Comparison of ENCODE assay signal across 8 cellular contexts in genomic region chr18:26091047-26091630, GRCh38. TPM values are rescaled to one million over a fixed set of nuclear protein-coding genes. Genes with fewer than 3 reads are reported as not detected.
DNase-seq lines count a peak whose midpoint lies in the region; ATAC-seq and TF ChIP-seq lines count a peak whose summit lies in the region.

No MANE protein-coding gene starts in this region.

- H3K4me1 Mint-ChIP-seq in activated CD4-positive, alpha-beta memory T cell treated with anti-CD3 and anti-CD28 coated beads, Interleukin-2, amount 10 ng/mL, durations not matched to agents 7 days and 5 days, result peaks cover 33% of the 10 kb centered on the region

- no peaks in the 10 kb centered on the region for H3K27me3 Mint-ChIP-seq in activated CD4-positive, alpha-beta memory T cell treated with anti-CD3 and anti-CD28 coated beads, Interleukin-2, amount 10 ng/mL, durations not matched to agents 7 days and 5 days

- peaks cover 0 to 39% (median 3%) of the 10 kb centered on the region in 3 donors for H3K4me1 ChIP-seq in gastroesophageal sphincter
- H3K4me1 ChIP-seq in prostate gland (replicated peaks), result no peaks in the 10 kb centered on the region

- intact Hi-C loops in prostate gland (cut with DNase I), result loop anchor here (2.0 kb wide), 1 partner anchor 136 kb away; the partner anchor contains the start of gene TAF4B

- no peak for TF ChIP-seq EP300 in gastroesophageal sphincter (IDR thresholded peaks at IDR 0.05)

- POLR2A ChIA-PET in activated CD4-positive, alpha-beta memory T cell treated with anti-CD3 and anti-CD28 coated beads, Interleukin-2, amount 10 ng/mL, durations not matched to agents 7 days and 5 days (lab: Charles Lee), result interaction anchor here (1.2 to 2.9 kb wide), 3 partner anchors 10 to 135 kb away, joined by 4 to 26 read pairs (median 5); partner anchors contain the start of gene TAF4B

- H3K27ac ChIP-seq in KOPT-K1 (ENCODE audit: low read depth, low read length, poor library complexity, severe bottlenecking), result peak overlapping the region; percentile 90
- H3K27ac ChIP-seq in gastroesophageal sphincter, result peak overlapping the region; percentile 85 to 99 (median 95)
- peak overlapping the region; percentile 92 to 94 for H3K27ac ChIP-seq in prostate gland

- ATAC-seq in gastroesophageal sphincter, result peak; percentile 39

- TF ChIP-seq POLR2A in gastroesophageal sphincter (IDR thresholded peaks at IDR 0.05) (no peak), prostate gland (IDR thresholded peaks at IDR 0.05) (no peak)

- H3K9me3 ChIP-seq in KOPT-K1 (ENCODE audit: insufficient read depth, low read length, poor library complexity, severe bottlenecking) (no peaks in the 10 kb centered on the region), gastroesophageal sphincter (no peaks in the 10 kb centered on the region), prostate gland (no peaks in the 10 kb centered on the region)

- peak overlapping the region; percentile 87 to 96 for H3K4me3 ChIP-seq in gastroesophageal sphincter
- H3K4me3 ChIP-seq in prostate gland, result peak overlapping the region; percentile 73 to 78

- H3K36me3 ChIP-seq in KOPT-K1 (ENCODE audit: insufficient read depth, low read length), result peaks cover 14% of the 10 kb centered on the region
- peaks cover 0 to 10% of the 10 kb centered on the region in 2 donors for H3K36me3 ChIP-seq in gastroesophageal sphincter
- no peaks in the 10 kb centered on the region for H3K36me3 ChIP-seq in prostate gland

- WGBS in gastroesophageal sphincter (ENCODE audit: low coverage in 1 of 2), 2 donors, result 0 to 5% methylated on average over 3 to 8 of the region's 29 CpGs
- 3% methylated on average over 29 of the region's 29 CpGs for WGBS in prostate gland

- H3K36me3 Mint-ChIP-seq in activated CD4-positive, alpha-beta memory T cell treated with anti-CD3 and anti-CD28 coated beads, Interleukin-2, amount 10 ng/mL, durations not matched to agents 7 days and 5 days (ENCODE audit: low read depth), result peaks cover 12% of the 10 kb centered on the region

- peak overlapping the region; percentile 91 for H3K4me3 Mint-ChIP-seq in activated CD4-positive, alpha-beta memory T cell treated with anti-CD3 and anti-CD28 coated beads, Interleukin-2, amount 10 ng/mL, durations not matched to agents 7 days and 5 days

- TF ChIP-seq CTCF in gastroesophageal sphincter (IDR thresholded peaks at IDR 0.05) (no peak), prostate gland (IDR thresholded peaks at IDR 0.05) (no peak)

- H3K9me3 Mint-ChIP-seq in activated CD4-positive, alpha-beta memory T cell treated with anti-CD3 and anti-CD28 coated beads, Interleukin-2, amount 10 ng/mL, durations not matched to agents 7 days and 5 days, result no peaks in the 10 kb centered on the region

- H3K27ac Mint-ChIP-seq in activated CD4-positive, alpha-beta memory T cell treated with anti-CD3 and anti-CD28 coated beads, Interleukin-2, amount 10 ng/mL, durations not matched to agents 7 days and 5 days, result peak overlapping the region; percentile 93

- no peaks in the 10 kb centered on the region for H3K27me3 ChIP-seq in gastroesophageal sphincter
- H3K27me3 ChIP-seq in prostate gland (replicated peaks; ENCODE audit: insufficient read depth), result no peaks in the 10 kb centered on the region

- DNase-seq in NCI-H2196 (lab: John Stamatoyannopoulos, UW; ENCODE audit: unreplicated experiment) (peak; percentile 65), NCI-H2196 treated with DMSO at 0.1 percent for 48 hours (lab: John Stamatoyannopoulos, UW; ENCODE audit: unreplicated experiment) (no peak), H4 (ENCODE audit: low spot score) (peak; percentile 61), prostate gland (ENCODE audit: low spot score) (no peak), AG08395 (ENCODE audit: low spot score) (no peak)
- no peak for DNase-seq in activated CD4-positive, alpha-beta memory T cell treated with anti-CD3 and anti-CD28 coated beads, Interleukin-2, amount 10 ng/mL, durations not matched to agents 7 days and 5 days

- CTCF ChIA-PET in activated CD4-positive, alpha-beta memory T cell treated with anti-CD3 and anti-CD28 coated beads, Interleukin-2, amount 10 ng/mL, durations not matched to agents 7 days and 5 days (lab: Charles Lee), result no interaction called here

RNA-seq across cellular contexts. Expression of gene SS18, which starts 0.7 kb away (rescaled TPM):
- total RNA-seq in H4 (2014; rRNA removed; shearing (Covaris generic)), result 80.7 and 92.0 TPM in 2 replicates
- 10 to 100 TPM; 54.1 to 54.8 TPM for total RNA-seq in activated CD4-positive, alpha-beta memory T cell treated with anti-CD3 and anti-CD28 coated beads, Interleukin-2, amount 10 ng/mL, durations not matched to agents 7 days and 5 days
- 100 to 1,000 TPM in 2 of 4 donors, 10 to 100 TPM in 2; 78.8 to 126 (median 95.3) TPM for total RNA-seq in gastroesophageal sphincter
- 100 to 1,000 TPM in 1 of 2 donors, 10 to 100 TPM in 1; 94.7 to 158 TPM for total RNA-seq in prostate gland

RNA-seq across cellular contexts. Expression of gene PSMA8, which starts 42.5 kb away (rescaled TPM):
- not detected in 2 replicates for total RNA-seq in H4 (2014; rRNA removed; shearing (Covaris generic))
- under 1 TPM; 0.60 to 0.83 TPM for total RNA-seq in activated CD4-positive, alpha-beta memory T cell treated with anti-CD3 and anti-CD28 coated beads, Interleukin-2, amount 10 ng/mL, durations not matched to agents 7 days and 5 days
- total RNA-seq in gastroesophageal sphincter, result not detected
- total RNA-seq in prostate gland, result 1 to 10 TPM in 1 of 2 donors, not detected in 1; 2.9 TPM

Comparison
In these comparisons a context has a peak if more than half of its experiments do, and no peak if none do; other contexts are left out.
1. DNase-seq: peak in NCI-H2196 (single experiment) and H4 (single experiment); none in NCI-H2196 treated with DMSO at 0.1 percent for 48 hours (single experiment), activated CD4-positive, alpha-beta memory T cell treated with anti-CD3 and anti-CD28 coated beads, Interleukin-2, amount 10 ng/mL, durations not matched to agents 7 days and 5 days (single experiment), prostate gland (single experiment) and AG08395 (single experiment).
2. Peak in every context shown above with its lines, with median percentiles within 50 percentile points of each other: H3K27ac ChIP-seq.